Comparison of ENCODE assay signal across 8 cellular contexts in the genomic region with DNA sequence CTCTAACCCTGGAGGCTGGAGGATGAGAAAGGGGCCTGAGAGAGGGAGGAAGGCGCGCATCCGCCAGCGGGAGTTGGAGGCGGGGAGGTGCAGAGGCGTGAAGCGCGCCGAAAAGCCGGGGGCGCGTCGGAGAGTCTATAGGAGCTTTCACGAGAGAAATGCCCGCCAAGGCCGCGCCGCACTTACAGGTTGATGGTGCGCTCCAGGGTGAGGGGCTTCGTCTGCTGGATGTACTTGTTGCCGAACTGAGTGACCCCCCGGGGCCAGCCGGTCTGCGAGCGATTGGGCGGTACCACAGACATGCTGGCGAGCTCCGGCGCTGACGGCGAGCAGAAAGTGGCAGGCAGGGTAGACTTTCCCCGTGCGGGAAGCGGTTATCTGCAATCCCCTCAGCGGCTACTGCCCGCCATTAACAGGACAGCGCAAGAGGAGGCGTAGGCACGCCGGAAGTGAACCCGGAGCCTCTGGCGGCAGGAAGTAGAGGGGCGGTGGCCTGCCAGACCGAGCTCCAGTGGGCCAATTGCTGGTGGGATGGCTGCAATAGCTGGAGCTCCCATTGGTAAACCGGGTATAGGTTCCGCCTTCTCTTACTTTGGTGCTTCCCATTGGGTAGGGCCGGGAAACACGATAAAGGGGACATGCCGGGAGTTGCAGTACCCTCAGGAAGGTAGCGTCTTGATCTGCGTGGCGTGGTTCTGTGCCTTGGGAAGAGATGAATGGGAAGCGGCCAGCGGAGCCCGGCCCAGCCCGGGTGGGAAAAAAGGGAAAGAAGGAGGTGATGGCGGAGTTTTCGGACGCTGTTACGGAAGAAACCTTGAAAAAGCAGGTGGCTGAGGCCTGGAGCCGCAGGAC. TPM values are rescaled to one million over a fixed set of nuclear protein-coding genes. Genes with fewer than 3 reads are reported as not detected.
A peak's percentile ranks its signal among the peaks of the same experiment; 100 is the strongest.
DNase-seq lines count a peak whose midpoint lies in the region; ATAC-seq, FAIRE-seq and TF ChIP-seq lines count a peak whose summit lies in the region.

NUDT21 (minus strand) TSS at position 432 of the 852 bp plus-strand sequence; CDS start at position 302, 130 bp downstream.
OGFOD1 (plus strand) TSS at position 654 of the 852 bp plus-strand sequence; CDS start at position 713, 59 bp downstream.

- peaks cover 2% of the 10 kb centered on the region for H3K27me3 Mint-ChIP-seq in endothelial cell (ENCODE audit: unreplicated experiment)
- no peaks in the 10 kb centered on the region for H3K27me3 Mint-ChIP-seq in mesothelial cell of epicardium (ENCODE audit: low read depth)

- H3K27ac Mint-ChIP-seq in endothelial cell (ENCODE audit: unreplicated experiment) (peak within 1 kb of the TSS; percentile 94), mesothelial cell of epicardium (peak within 1 kb of the TSS; percentile 98)

- H3K9me3 Mint-ChIP-seq in endothelial cell (ENCODE audit: unreplicated experiment) (no peaks in the 10 kb centered on the region), mesothelial cell of epicardium (no peaks in the 10 kb centered on the region)

- peaks cover 64% of the 10 kb centered on the region for H3K36me3 ChIP-seq in OCI-LY7 (ENCODE audit: insufficient read depth, low read length)

- no peak for TF ChIP-seq CTCF in D721Med (IDR thresholded peaks at IDR 0.05; ENCODE audit: insufficient read depth, missing control alignments)
- no peak for TF ChIP-seq CTCF in OCI-LY7 (conservative IDR thresholded peaks at IDR 0.05; ENCODE audit: low read length)
- TF ChIP-seq CTCF in endothelial cell (IDR thresholded peaks at IDR 0.05; ENCODE audit: unreplicated experiment): no peak
- no peak for TF ChIP-seq CTCF in mesothelial cell of epicardium (IDR thresholded peaks at IDR 0.05; ENCODE audit: unreplicated experiment)

- no peaks in the 10 kb centered on the region for H3K9me3 ChIP-seq in OCI-LY7 (ENCODE audit: low read length)

- peak within 1 kb of the TSS; percentile 51 for H2AFZ ChIP-seq in OCI-LY7 (ENCODE audit: low read length)

- CTCF ChIA-PET in OCI-LY7 (lab: Charles Lee; ENCODE audit: unreplicated experiment): interaction anchor here (0.6 kb wide), 1 partner anchor 321 kb away, joined by 3 read pairs; no protein-coding TSS in a partner anchor

- DNase-seq in D721Med (ENCODE audit: insufficient read length, low spot score) (peak; percentile 65), HuH-7.5 (ENCODE audit: low spot score) (peak; percentile 83), OCI-LY7 (ENCODE audit: low spot score) (peak; percentile 97), activated T-cell treated with anti-CD3 and anti-CD28 coated beads for 1 hour (ENCODE audit: low read depth) (peak; percentile 79), endothelial cell (ENCODE audit: low spot score) (peak; percentile 89), mesothelial cell of epicardium (ENCODE audit: low spot score in 2 of 2, unreplicated experiment in 2 of 2) (peak; percentile 85 to 89)
- DNase-seq in stimulated activated CD8-positive, alpha-beta memory T cell treated with anti-CD3 and anti-CD28 coated beads, Interleukin-15, amount 100 ng/mL, for 48 hours (ENCODE audit: low read depth in 2 of 2): peak; percentile 89 to 90

- POLR2A ChIA-PET in OCI-LY7 (lab: Charles Lee): interaction anchor here (0.5 to 1.4 kb wide), 13 partner anchors 9 to 269 kb away, joined by 3 to 9 read pairs (median 3); no protein-coding TSS in a partner anchor

- peak within 1 kb of the TSS; percentile 95 for H3K4me2 ChIP-seq in OCI-LY7 (ENCODE audit: low read length)

- H4K20me1 ChIP-seq in OCI-LY7 (ENCODE audit: insufficient read depth, low read length): peaks cover 54% of the 10 kb centered on the region

- H3K4me1 ChIP-seq in OCI-LY7 (ENCODE audit: insufficient read depth, low read length, poor library complexity, severe bottlenecking): peaks cover 28% of the 10 kb centered on the region

- no TSS peak for BruUV-seq in OCI-LY7 (replicated peaks; lab: Mats Ljungman, UMichigan)

- intact Hi-C loops in OCI-LY7 (cut with micrococcal nuclease; ENCODE audit: unreplicated experiment): loop anchor here (2.0 kb wide), 1 partner anchor 26 kb away; the partner anchor contains the start of gene AMFR

- no peaks in the 10 kb centered on the region for H3K9me2 ChIP-seq in OCI-LY7 (ENCODE audit: insufficient read depth, low read length)

- H3K4me3 Mint-ChIP-seq in endothelial cell (ENCODE audit: unreplicated experiment): peak within 1 kb of the TSS; percentile 96
- H3K4me3 Mint-ChIP-seq in mesothelial cell of epicardium: peak within 1 kb of the TSS; percentile 94

- ATAC-seq in GM21526 (IDR thresholded peaks at IDR 0.05; ENCODE audit: low FRiP score, unreplicated experiment): peak; percentile 96

- peak within 1 kb of the TSS; percentile 78 for H3K27ac ChIP-seq in OCI-LY7 (ENCODE audit: low read depth, low read length, poor library complexity, severe bottlenecking)

- no peak for FAIRE-seq in D721Med (lab: Jason Lieb, UNC)

- H3K36me3 Mint-ChIP-seq in endothelial cell (ENCODE audit: low read depth, unreplicated experiment): peaks cover 4% of the 10 kb centered on the region
- peaks cover 15% of the 10 kb centered on the region for H3K36me3 Mint-ChIP-seq in mesothelial cell of epicardium

- H3K79me2 ChIP-seq in OCI-LY7 (ENCODE audit: insufficient read depth, low read depth, low read length): peaks cover 73% of the 10 kb centered on the region

- H3K4me3 ChIP-seq in OCI-LY7 (ENCODE audit: low read depth, low read length, poor library complexity, severe bottlenecking): peak within 1 kb of the TSS; percentile 89

- H3K4me1 Mint-ChIP-seq in endothelial cell (ENCODE audit: unreplicated experiment): peaks cover 18% of the 10 kb centered on the region
- H3K4me1 Mint-ChIP-seq in mesothelial cell of epicardium: peaks cover 34% of the 10 kb centered on the region

RNA-seq across cellular contexts. Expression of gene NUDT21, which starts in this region (rescaled TPM):
- total RNA-seq in OCI-LY7 (2014; rRNA removed; shearing (Covaris generic)): 123 and 229 TPM in 2 replicates
- total RNA-seq in OCI-LY7 (2022) (270 and 273 TPM in 2 replicates), endothelial cell (ENCODE audit: unreplicated experiment) (126 TPM), mesothelial cell of epicardium (134 to 141 TPM (median 136 TPM) in 3 replicates)

RNA-seq across cellular contexts. Expression of gene OGFOD1, which starts in this region (rescaled TPM):
- total RNA-seq in OCI-LY7 (2014; rRNA removed; shearing (Covaris generic)): 35.1 and 78.7 TPM in 2 replicates
- total RNA-seq in OCI-LY7 (2022) (45.3 and 56.8 TPM in 2 replicates), endothelial cell (ENCODE audit: unreplicated experiment) (24.8 TPM), mesothelial cell of epicardium (34.3 to 37.2 TPM (median 35.5 TPM) in 3 replicates)

Comparison
In these comparisons a context has a peak if more than half of its experiments do, and no peak if none do; other contexts are left out.
1. Peak in every context shown above with its lines: DNase-seq, ATAC-seq, H3K4me3 ChIP-seq and H3K27ac ChIP-seq.